Comparison of ENCODE assay signal across 8 cellular contexts in the genomic region with DNA sequence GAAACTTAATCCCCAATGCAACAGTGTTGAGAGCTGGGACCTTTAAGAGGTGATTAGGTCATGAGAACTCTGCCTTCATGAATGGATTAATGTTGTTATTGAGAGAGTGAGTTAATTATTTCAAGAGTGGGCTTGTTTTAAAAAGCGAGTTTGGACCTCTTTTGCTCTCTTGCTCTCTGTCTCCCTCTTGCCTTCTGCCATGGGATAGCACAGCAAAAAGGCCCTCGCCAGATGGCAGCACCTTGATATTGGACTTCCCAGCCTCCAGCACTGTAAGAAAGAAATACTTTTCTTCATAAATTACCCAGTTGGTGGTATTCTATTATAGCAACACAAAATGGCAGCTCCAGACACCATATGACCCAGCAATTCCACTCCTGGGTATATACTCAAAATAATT. TPM values are rescaled to one million over a fixed set of nuclear protein-coding genes. Genes with fewer than 3 reads are reported as not detected.
A peak's percentile ranks its signal among the peaks of the same experiment; 100 is the strongest.
DNase-seq lines count a peak whose midpoint lies in the region; ATAC-seq, FAIRE-seq and TF ChIP-seq lines count a peak whose summit lies in the region.

No MANE protein-coding gene starts in this region.

- peaks cover 62% of the 10 kb centered on the region for H3K27me3 Mint-ChIP-seq in MCF 10A (ENCODE audit: insufficient read depth, unreplicated experiment)

- H3K79me2 ChIP-seq in OCI-LY3 (ENCODE audit: low read length) = no peaks in the 10 kb centered on the region

- H4K20me1 ChIP-seq in OCI-LY3 (ENCODE audit: insufficient read depth, low read length) = no peaks in the 10 kb centered on the region

- H3K4me3 Mint-ChIP-seq in MCF 10A (ENCODE audit: unreplicated experiment) = no peak overlapping the region

- no peak for ATAC-seq in HG03342 (IDR thresholded peaks at IDR 0.05; ENCODE audit: unreplicated experiment)
- ATAC-seq in HG03045 (IDR thresholded peaks at IDR 0.05; ENCODE audit: unreplicated experiment) = no peak

- H3K9ac ChIP-seq in OCI-LY3 (ENCODE audit: low read length) = no peak overlapping the region

- no peaks in the 10 kb centered on the region for H3K9me3 ChIP-seq in breast epithelium
- no peaks in the 10 kb centered on the region for H3K9me3 ChIP-seq in OCI-LY3 (ENCODE audit: insufficient read depth, low read length)

- H3K4me2 ChIP-seq in OCI-LY3 (ENCODE audit: low read length) = no peak overlapping the region; the same call in 1 of the 2 replicates

- no peak for TF ChIP-seq POLR2A in breast epithelium (IDR thresholded peaks at IDR 0.05)

- H3K36me3 Mint-ChIP-seq in MCF 10A (ENCODE audit: insufficient read depth, unreplicated experiment) = no peaks in the 10 kb centered on the region

- POLR2A ChIA-PET in MCF 10A (lab: Yijun Ruan, JAX) = no interaction called here

- TF ChIP-seq CTCF in MCF 10A (IDR thresholded peaks at IDR 0.05; ENCODE audit: unreplicated experiment) (peak; percentile 39), breast epithelium (IDR thresholded peaks at IDR 0.05) (no peak), OCI-LY3 (IDR thresholded peaks at IDR 0.05; ENCODE audit: low read depth, low read length) (peak; percentile 86), bronchial epithelial cell (IDR thresholded peaks at IDR 0.05; ENCODE audit: insufficient read depth, low read length, severe bottlenecking) (peak; percentile 54)

- peak; percentile 39 for DNase-seq in MCF 10A (ENCODE audit: unreplicated experiment)
- no peak for DNase-seq in breast epithelium (ENCODE audit: low spot score in 2 of 2)
- DNase-seq in bronchial epithelial cell (ENCODE audit: low read depth) = peak; percentile 17
- peak; percentile 29 for DNase-seq in stimulated activated CD8-positive, alpha-beta memory T cell treated with anti-CD3 and anti-CD28 coated beads, Interleukin-4, amount 100 ng/mL, for 48 hours
- no peak for DNase-seq in NCI-H128 (lab: John Stamatoyannopoulos, UW; ENCODE audit: unreplicated experiment)

- no peak overlapping the region for H3K27ac Mint-ChIP-seq in MCF 10A (ENCODE audit: low read depth, unreplicated experiment)

- no peak overlapping the region for H3K27ac ChIP-seq in breast epithelium
- H3K27ac ChIP-seq in OCI-LY3 (ENCODE audit: low read length) = no peak overlapping the region

- H3K4me1 ChIP-seq in breast epithelium = no peaks in the 10 kb centered on the region
- H3K4me1 ChIP-seq in OCI-LY3 (ENCODE audit: low read length) = peaks cover 35% of the 10 kb centered on the region

- no peak overlapping the region for H3K4me3 ChIP-seq in breast epithelium
- H3K4me3 ChIP-seq in OCI-LY3 (ENCODE audit: low read length) = no peak overlapping the region
- no peak overlapping the region for H3K4me3 ChIP-seq in bronchial epithelial cell (ENCODE audit: low read depth, low read length)

- H3K27me3 ChIP-seq in breast epithelium (peaks cover 0 to 39% of the 10 kb centered on the region in 2 donors), OCI-LY3 (ENCODE audit: low read depth, low read length) (no peaks in the 10 kb centered on the region), bronchial epithelial cell (ENCODE audit: control insufficient read depth, insufficient read depth, low read length) (no peaks in the 10 kb centered on the region)

- H3K4me1 Mint-ChIP-seq in MCF 10A (ENCODE audit: insufficient read depth, unreplicated experiment) = no peaks in the 10 kb centered on the region

- no TSS peak for BruUV-seq in MCF 10A (replicated peaks; lab: Mats Ljungman, UMichigan)

- intact Hi-C loops in MCF 10A (cut with micrococcal nuclease) (no loop called here), breast epithelium (cut with DNase I; ENCODE audit: low total_unique reads) (no loop called here)

- no peak for FAIRE-seq in bronchial epithelial cell (lab: Jason Lieb, UNC)

- H3K9me3 Mint-ChIP-seq in MCF 10A (ENCODE audit: unreplicated experiment) = no peaks in the 10 kb centered on the region

- H2AFZ ChIP-seq in OCI-LY3 (ENCODE audit: low read depth, low read length) = no peak overlapping the region

- no peaks in the 10 kb centered on the region for H3K36me3 ChIP-seq in breast epithelium
- H3K36me3 ChIP-seq in OCI-LY3 (replicated peaks; ENCODE audit: low read depth, low read length) = no peaks in the 10 kb centered on the region
- H3K36me3 ChIP-seq in bronchial epithelial cell (ENCODE audit: control insufficient read depth, insufficient read depth, low read length) = no peaks in the 10 kb centered on the region

- CTCF ChIA-PET in MCF 10A (lab: Yijun Ruan, JAX) = interaction anchor here (0.8 kb wide), 1 partner anchor 29 kb away, joined by 4 read pairs; no protein-coding TSS in a partner anchor

RNA-seq across cellular contexts. Expression of a gene that starts 7.0 kb away (rescaled TPM):
- total RNA-seq in MCF 10A (2022) = 69.4 and 84.7 TPM in 2 replicates
- total RNA-seq in breast epithelium = 100 to 1,000 TPM in 2 of 3 donors, 10 to 100 TPM in 1; 85.2 to 129 (median 103) TPM
- total RNA-seq in bronchial epithelial cell = 99.8 and 121 TPM in 2 replicates

RNA-seq across cellular contexts. Expression of a gene that starts 49.5 kb away (rescaled TPM):
- total RNA-seq in MCF 10A (2022) (not detected in 2 replicates), breast epithelium (not detected), bronchial epithelial cell (not detected in 2 replicates)

Comparison
In these comparisons a context has a peak if more than half of its experiments do, and no peak if none do; other contexts are left out.
1. DNase-seq: peak in MCF 10A (single experiment), bronchial epithelial cell (single experiment) and stimulated activated CD8-positive, alpha-beta memory T cell treated with anti-CD3 and anti-CD28 coated beads, Interleukin-4, amount 100 ng/mL, for 48 hours (single experiment); none in breast epithelium (0 of 2) and NCI-H128 (single experiment).
2. CTCF ChIP-seq: peak in MCF 10A (single experiment), OCI-LY3 (single experiment) and bronchial epithelial cell (single experiment); none in breast epithelium (0 of 3).